In the genomic region with DNA sequence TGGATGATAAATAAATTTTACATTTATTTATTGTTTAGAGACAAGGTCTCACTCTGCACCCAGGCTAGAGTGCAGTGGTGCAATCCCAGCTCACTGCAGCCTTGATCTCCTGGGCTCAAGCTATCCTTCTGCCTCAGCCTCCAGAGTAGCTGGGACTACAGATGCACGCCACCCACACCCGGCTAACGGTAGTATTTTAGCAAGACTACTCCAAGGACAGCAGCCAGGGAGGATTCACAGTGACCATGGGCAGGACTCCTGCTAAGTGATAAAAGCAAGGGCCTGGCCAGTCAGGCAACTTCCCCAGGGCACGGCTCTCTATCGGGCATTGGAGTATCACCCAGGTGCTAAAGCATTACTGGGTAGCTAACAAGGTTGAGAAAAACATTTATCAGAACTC, we compare ENCODE assay signal across 24 cellular contexts.
"Had no signal": no experiment of that assay in that cellular context is flagged by ENCODE, and none has a peak within 500 bp of the region (broad histone marks: within the 10 kb centered on the region; RNA-seq: fewer than 3 reads in every experiment).

No MANE protein-coding gene starts in this region.

- H3K27ac ChIP-seq: breast epithelium, esophagus squamous epithelium, neural progenitor cell, parathyroid adenoma, right atrium auricular region, suprapubic skin, transverse colon, WERI-Rb-1 had no signal

- H3K27me3 ChIP-seq: breast epithelium, esophagus squamous epithelium, neural progenitor cell, right atrium auricular region, suprapubic skin, transverse colon had no signal

- H3K4me1 ChIP-seq: breast epithelium, neural progenitor cell, parathyroid adenoma, right atrium auricular region, suprapubic skin, transverse colon had no signal

- H3K9me3 ChIP-seq: breast epithelium, esophagus squamous epithelium, right atrium auricular region, suprapubic skin, transverse colon had no signal

- ATAC-seq: activated CD4-positive, CD25-positive, alpha-beta regulatory T cell treated with anti-CD3 and anti-CD28 coated beads, Interleukin-2, amount 50 U/mL, for 24 hours; activated naive CD8-positive, alpha-beta T cell treated with anti-CD3 and anti-CD28 coated beads, Interleukin-2, amount 50 U/mL, for 24 hours; natural killer cell had no signal

- H3K36me3 ChIP-seq: breast epithelium, neural progenitor cell, transverse colon, WERI-Rb-1 had no signal

- H3K4me3 ChIP-seq: breast epithelium, esophagus squamous epithelium, neural progenitor cell, right atrium auricular region, smooth muscle cell, suprapubic skin, transverse colon had no signal

- H3K9ac ChIP-seq: neural progenitor cell, parathyroid adenoma had no signal

- H3K79me2 ChIP-seq: parathyroid adenoma had no signal

- DNase-seq: activated CD4-positive, alpha-beta T cell treated with anti-CD3 and anti-CD28 coated beads for 48 hours; activated CD4-positive, alpha-beta T cell treated with anti-CD3 and anti-CD28 coated beads, Interleukin-2, amount 50 U/mL, for 48 hours; activated CD8-positive, alpha-beta memory T cell treated with anti-CD3 and anti-CD28 coated beads for 24 hours; activated naive CD8-positive, alpha-beta T cell treated with anti-CD3 and anti-CD28 coated beads, Interleukin-2, amount 50 U/mL, for 24 hours; activated T-cell treated with anti-CD3 and anti-CD28 coated beads, Interleukin-2, amount 50 U/mL, for 4 hours; central memory CD4-positive, alpha-beta T cell; esophagus squamous epithelium; foreskin melanocyte; natural killer cell; occipital lobe; stimulated activated CD4-positive, alpha-beta T cell treated with anti-CD3 and anti-CD28 coated beads, Interleukin-15, amount 100 ng/mL, for 24 hours; stimulated activated CD4-positive, alpha-beta T cell treated with anti-CD3 and anti-CD28 coated beads, Interleukin-2, amount 100 ng/mL, for 24 hours; stimulated activated naive CD4-positive, alpha-beta T cell; transverse colon; WERI-Rb-1 had no signal

- H2AFZ ChIP-seq: neural progenitor cell, parathyroid adenoma had no signal

- FAIRE-seq: keratinocyte, urothelium cell line had no signal

- H3K4me2 ChIP-seq: neural progenitor cell, smooth muscle cell had no signal
